ENCODE assay signal across 8 cellular contexts in the genomic region with DNA sequence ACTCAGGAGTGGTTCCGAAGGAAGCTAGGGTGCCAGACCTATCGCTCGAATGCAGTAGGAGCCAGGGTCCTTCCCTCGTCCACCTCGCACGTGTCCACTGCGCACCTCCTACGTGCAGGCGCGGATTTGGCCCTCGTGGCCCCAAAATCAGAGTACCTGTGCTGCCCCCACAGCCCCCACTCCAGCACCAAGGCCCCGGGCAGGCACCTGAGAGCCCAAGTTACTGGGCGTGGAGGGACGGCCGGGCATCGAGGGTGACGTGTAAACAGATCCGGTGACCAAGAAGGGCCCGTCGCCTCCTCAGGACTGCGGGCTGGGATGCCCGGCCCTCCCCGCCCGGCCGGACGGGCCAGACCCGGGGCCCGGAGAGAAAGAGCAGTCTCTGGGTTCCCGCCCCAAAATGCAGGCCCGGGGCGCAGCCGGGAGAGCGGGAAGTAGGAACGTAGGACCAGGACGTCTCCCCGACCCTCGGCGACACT. TPM values are rescaled to one million over a fixed set of nuclear protein-coding genes. Genes with fewer than 3 reads are reported as not detected.
DNase-seq lines count a peak whose midpoint lies in the region; ATAC-seq lines count a peak whose summit lies in the region.

No MANE protein-coding gene starts in this region.

- peaks cover 16% of the 10 kb centered on the region for H3K27me3 ChIP-seq in iPS-18a (ENCODE audit: control insufficient read depth, insufficient read depth, low read length)

- no peaks in the 10 kb centered on the region for H3K9me3 ChIP-seq in iPS-18a (ENCODE audit: control insufficient read depth, low read depth, low read length)

- peak overlapping the region; percentile 82 for H3K4me3 ChIP-seq in iPS-18a (ENCODE audit: low read length)

- H3K27ac Mint-ChIP-seq in activated T-helper 17 cell treated with anti-CD3 and anti-CD28 coated beads, Interleukin-2, amount 50 U/mL, for 72 hours = peak overlapping the region; percentile 52
- H3K27ac Mint-ChIP-seq in stimulated activated naive B cell treated with anti-CD40 and anti-IgM and Interleukin-4, amounts not matched to agents 10 μg/mL and 1 μg/mL and 100 μg/mL, for 72 hours = peak overlapping the region; percentile 71

- no peaks in the 10 kb centered on the region for H3K4me1 ChIP-seq in iPS-18a (ENCODE audit: control insufficient read depth, low read depth, low read length)

- ATAC-seq in HG02981 (IDR thresholded peaks at IDR 0.05; ENCODE audit: unreplicated experiment) (peak; percentile 4), GM18870 (IDR thresholded peaks at IDR 0.05; ENCODE audit: unreplicated experiment) (no peak)
- ATAC-seq in activated T-helper 17 cell treated with anti-CD3 and anti-CD28 coated beads, Interleukin-2, amount 50 U/mL, for 72 hours (replicated peaks) = peak; percentile 2
- ATAC-seq in stimulated activated naive B cell treated with anti-CD40 and anti-IgM and Interleukin-4, amounts not matched to agents 10 μg/mL and 1 μg/mL and 100 μg/mL, for 72 hours (replicated peaks) = peak in 1 of 2 donors; percentile 1

- H3K4me1 Mint-ChIP-seq in activated T-helper 17 cell treated with anti-CD3 and anti-CD28 coated beads, Interleukin-2, amount 50 U/mL, for 72 hours = no peaks in the 10 kb centered on the region
- H3K4me1 Mint-ChIP-seq in stimulated activated naive B cell treated with anti-CD40 and anti-IgM and Interleukin-4, amounts not matched to agents 10 μg/mL and 1 μg/mL and 100 μg/mL, for 72 hours = peaks cover 28 to 41% of the 10 kb centered on the region in 2 donors

- peak overlapping the region; percentile 58 for H3K9ac ChIP-seq in iPS-18a (ENCODE audit: low read length)

- peaks cover 30% of the 10 kb centered on the region for H3K36me3 ChIP-seq in iPS-18a (ENCODE audit: control insufficient read depth, low read depth, low read length)

- peaks cover 27% of the 10 kb centered on the region for H3K36me3 Mint-ChIP-seq in activated T-helper 17 cell treated with anti-CD3 and anti-CD28 coated beads, Interleukin-2, amount 50 U/mL, for 72 hours (ENCODE audit: low read depth)
- peaks cover 24 to 32% of the 10 kb centered on the region in 2 donors for H3K36me3 Mint-ChIP-seq in stimulated activated naive B cell treated with anti-CD40 and anti-IgM and Interleukin-4, amounts not matched to agents 10 μg/mL and 1 μg/mL and 100 μg/mL, for 72 hours

- DNase-seq in ELR (ENCODE audit: low read depth) = peak; percentile 59
- DNase-seq in stimulated activated naive B cell treated with anti-CD40 and anti-IgM and Interleukin-4, amounts not matched to agents 10 μg/mL and 1 μg/mL and 100 μg/mL, for 72 hours = no peak
- no peak for DNase-seq in GOT3 (lab: John Stamatoyannopoulos, UW)
- no peak for DNase-seq in ureter (ENCODE audit: low spot score)

- H3K9me3 Mint-ChIP-seq in activated T-helper 17 cell treated with anti-CD3 and anti-CD28 coated beads, Interleukin-2, amount 50 U/mL, for 72 hours = no peaks in the 10 kb centered on the region
- H3K9me3 Mint-ChIP-seq in stimulated activated naive B cell treated with anti-CD40 and anti-IgM and Interleukin-4, amounts not matched to agents 10 μg/mL and 1 μg/mL and 100 μg/mL, for 72 hours = no peaks in the 10 kb centered on the region

- peak overlapping the region; percentile 72 for H3K4me3 Mint-ChIP-seq in activated T-helper 17 cell treated with anti-CD3 and anti-CD28 coated beads, Interleukin-2, amount 50 U/mL, for 72 hours
- peak overlapping the region; percentile 92 to 96 for H3K4me3 Mint-ChIP-seq in stimulated activated naive B cell treated with anti-CD40 and anti-IgM and Interleukin-4, amounts not matched to agents 10 μg/mL and 1 μg/mL and 100 μg/mL, for 72 hours

- no peak overlapping the region for H3K27ac ChIP-seq in iPS-18a (ENCODE audit: low read length)

- no peaks in the 10 kb centered on the region for H3K27me3 Mint-ChIP-seq in activated T-helper 17 cell treated with anti-CD3 and anti-CD28 coated beads, Interleukin-2, amount 50 U/mL, for 72 hours
- no peaks in the 10 kb centered on the region for H3K27me3 Mint-ChIP-seq in stimulated activated naive B cell treated with anti-CD40 and anti-IgM and Interleukin-4, amounts not matched to agents 10 μg/mL and 1 μg/mL and 100 μg/mL, for 72 hours

RNA-seq across cellular contexts. Expression of gene SLC25A39, which starts 0.5 kb away (rescaled TPM):
- total RNA-seq in activated T-helper 17 cell treated with anti-CD3 and anti-CD28 coated beads, Interleukin-2, amount 50 U/mL, for 72 hours = 100 to 1,000 TPM in 1 of 2 donors, 10 to 100 TPM in 1; 60.3 to 114 TPM
- 135 TPM for total RNA-seq in ureter

RNA-seq across cellular contexts. Expression of gene RUNDC3A, which starts 15.7 kb away (rescaled TPM):
- under 1 TPM; 0.41 to 0.53 TPM for total RNA-seq in activated T-helper 17 cell treated with anti-CD3 and anti-CD28 coated beads, Interleukin-2, amount 50 U/mL, for 72 hours
- 1.3 TPM for total RNA-seq in ureter

RNA-seq across cellular contexts. Expression of gene GRN, which starts 21.0 kb away (rescaled TPM):
- total RNA-seq in activated T-helper 17 cell treated with anti-CD3 and anti-CD28 coated beads, Interleukin-2, amount 50 U/mL, for 72 hours = 10 to 100 TPM; 48.5 to 54.5 TPM
- 341 TPM for total RNA-seq in ureter

RNA-seq across cellular contexts. Expression of gene FAM171A2, which starts 39.5 kb away (rescaled TPM):
- total RNA-seq in activated T-helper 17 cell treated with anti-CD3 and anti-CD28 coated beads, Interleukin-2, amount 50 U/mL, for 72 hours = under 1 TPM; 0.17 to 0.32 TPM
- total RNA-seq in ureter = 0.78 TPM

RNA-seq across cellular contexts. Expression of gene SLC4A1, which starts 56.2 kb away (rescaled TPM):
- not detected for total RNA-seq in activated T-helper 17 cell treated with anti-CD3 and anti-CD28 coated beads, Interleukin-2, amount 50 U/mL, for 72 hours
- 0.08 TPM for total RNA-seq in ureter
